Comparison of ENCODE assay signal across 17 cellular contexts in genomic region chr2:237485844-237486243, GRCh38. TPM values are rescaled to one million over a fixed set of nuclear protein-coding genes. Genes with fewer than 3 reads are reported as not detected.
DNase-seq lines count a peak whose midpoint lies in the region; ATAC-seq and TF ChIP-seq lines count a peak whose summit lies in the region.
"Had no signal": no experiment of that assay in that cellular context is flagged by ENCODE, and none has a peak within 500 bp of the region (broad histone marks: within the 10 kb centered on the region; RNA-seq: fewer than 3 reads in every experiment).

No MANE protein-coding gene starts in this region.

- TF ChIP-seq EP300 in esophagus muscularis mucosa (IDR thresholded peaks at IDR 0.05): no peak

- peaks cover 13% of the 10 kb centered on the region for H3K36me3 ChIP-seq in ACC112 (ENCODE audit: insufficient read depth, low read length)
- H3K36me3 ChIP-seq in IMR-90 (ENCODE audit: control insufficient read depth, insufficient read depth, low read length): no peaks in the 10 kb centered on the region
- no peaks in the 10 kb centered on the region for H3K36me3 ChIP-seq in esophagus muscularis mucosa
- H3K36me3 ChIP-seq: BE2C had no signal

- H2AK5ac ChIP-seq in IMR-90 (ENCODE audit: low read depth, low read length): no peak overlapping the region

- no peaks in the 10 kb centered on the region for H4K20me1 ChIP-seq in IMR-90 (ENCODE audit: insufficient read depth, low read length)

- no peak overlapping the region for H3K9ac ChIP-seq in IMR-90 (ENCODE audit: low read depth, low read length)

- H3K36me3 Mint-ChIP-seq in nephron progenitor cell (ENCODE audit: low read depth): no peaks in the 10 kb centered on the region
- H3K36me3 Mint-ChIP-seq in activated CD4-positive, alpha-beta T cell treated with anti-CD3 and anti-CD28 coated beads, Interleukin-2, amount 10 ng/mL, durations not matched to agents 7 days and 5 days (ENCODE audit: low read depth): no peaks in the 10 kb centered on the region
- H3K36me3 Mint-ChIP-seq: naive B cell had no signal

- in situ Hi-C loops in IMR-90 (cut with MboI; ENCODE audit: low sequenced_read_pairs): no loop called here

- H2BK120ac ChIP-seq in IMR-90 (ENCODE audit: low read depth, low read length): peak overlapping the region; percentile 35; the same call in 1 of the 2 replicates

- TF ChIP-seq CTCF in IMR-90 (conservative IDR thresholded peaks at IDR 0.05; ENCODE audit: low read depth, low read length): no peak
- TF ChIP-seq CTCF in esophagus muscularis mucosa (IDR thresholded peaks at IDR 0.05): no peak
- TF ChIP-seq CTCF in nephron progenitor cell (IDR thresholded peaks at IDR 0.05): no peak

- H3K79me1 ChIP-seq in IMR-90 (ENCODE audit: low read depth in 1 of 2, low read length in 2 of 2): peaks cover 6 to 48% of the 10 kb centered on the region in 2 experiments; a peak in 3 of 4 replicates

- H3K56ac ChIP-seq in IMR-90 (ENCODE audit: extremely low read depth, insufficient read depth, low read length): no peak overlapping the region

- H3K4ac ChIP-seq in IMR-90 (ENCODE audit: low read depth, low read length): peak overlapping the region; percentile 74; the same call in 1 of the 2 replicates

- peaks cover 97% of the 10 kb centered on the region for H3K27me3 Mint-ChIP-seq in nephron progenitor cell (ENCODE audit: low read depth, poor library complexity)
- peaks cover 42% of the 10 kb centered on the region for H3K27me3 Mint-ChIP-seq in activated CD4-positive, alpha-beta T cell treated with anti-CD3 and anti-CD28 coated beads, Interleukin-2, amount 10 ng/mL, durations not matched to agents 7 days and 5 days

- POLR2A ChIA-PET in IMR-90 (lab: Charles Lee; ENCODE audit: unreplicated experiment): no interaction called here
- POLR2A ChIA-PET in activated CD4-positive, alpha-beta T cell treated with anti-CD3 and anti-CD28 coated beads, Interleukin-2, amount 10 ng/mL, durations not matched to agents 7 days and 5 days (lab: Charles Lee): no interaction called here

- CTCF ChIA-PET in IMR-90 (lab: Yijun Ruan, JAX): interaction anchor here (0.9 kb wide), 1 partner anchor 11 kb away, joined by 3 read pairs; no protein-coding TSS in a partner anchor
- CTCF ChIA-PET in activated CD4-positive, alpha-beta T cell treated with anti-CD3 and anti-CD28 coated beads, Interleukin-2, amount 10 ng/mL, durations not matched to agents 7 days and 5 days (lab: Charles Lee): interaction anchor here (1.5 kb wide), 1 partner anchor 11 kb away, joined by 3 read pairs; no protein-coding TSS in a partner anchor

- peaks cover 63% of the 10 kb centered on the region for H3K4me1 ChIP-seq in ACC112 (ENCODE audit: control insufficient read depth, insufficient read depth, low read length, unreplicated experiment)
- H3K4me1 ChIP-seq in IMR-90 (ENCODE audit: control insufficient read depth, insufficient read depth, low read length): peaks cover 18% of the 10 kb centered on the region
- H3K4me1 ChIP-seq in esophagus muscularis mucosa: peaks cover 28 to 32% (median 30%) of the 10 kb centered on the region in 4 donors

- H3K4me2 ChIP-seq in IMR-90 (ENCODE audit: low read depth, low read length): peak overlapping the region; percentile 94

- H3K27ac ChIP-seq in ACC112 (ENCODE audit: low read depth, low read length): peak overlapping the region; percentile 77
- H3K27ac ChIP-seq in IMR-90 (ENCODE audit: insufficient read depth, low read length): no peak overlapping the region
- no peak overlapping the region for H3K27ac ChIP-seq in esophagus muscularis mucosa (replicated peaks in 1 of 4)
- H3K27ac ChIP-seq: body of pancreas had no signal

- H3K14ac ChIP-seq in IMR-90 (replicated peaks; ENCODE audit: low read depth, low read length): peak overlapping the region; percentile 47; the same call in 1 of the 2 replicates

- intact Hi-C loops in IMR-90 (cut with micrococcal nuclease) (no loop called here), esophagus muscularis mucosa (cut with DNase I) (no loop called here)

- H2BK15ac ChIP-seq in IMR-90 (ENCODE audit: low read depth, low read length): no peak overlapping the region

- peaks cover 16% of the 10 kb centered on the region for H3K9me3 Mint-ChIP-seq in nephron progenitor cell
- peaks cover 3% of the 10 kb centered on the region for H3K9me3 Mint-ChIP-seq in activated CD4-positive, alpha-beta T cell treated with anti-CD3 and anti-CD28 coated beads, Interleukin-2, amount 10 ng/mL, durations not matched to agents 7 days and 5 days

- no peak overlapping the region for H2BK5ac ChIP-seq in IMR-90 (ENCODE audit: low read depth, low read length, poor library complexity, severe bottlenecking)

- H4K91ac ChIP-seq in IMR-90 (ENCODE audit: insufficient read depth, low read depth, low read length): no peak overlapping the region

- H3K18ac ChIP-seq in IMR-90 (ENCODE audit: low read depth, low read length): no peak overlapping the region

- H3K4me3 Mint-ChIP-seq in nephron progenitor cell: peak overlapping the region; percentile 80
- no peak overlapping the region for H3K4me3 Mint-ChIP-seq in activated CD4-positive, alpha-beta T cell treated with anti-CD3 and anti-CD28 coated beads, Interleukin-2, amount 10 ng/mL, durations not matched to agents 7 days and 5 days
- H3K4me3 Mint-ChIP-seq: naive B cell; T-helper 1 cell treated with Interleukin-12 subunit alpha and Interleukin-12 subunit beta and Interleukin-4 antibody, amounts not matched to agents 30 μg/mL and 1 μg/mL, for 36 hours had no signal

- peaks cover 11% of the 10 kb centered on the region for H3K9me1 ChIP-seq in IMR-90 (ENCODE audit: insufficient read depth, low read length)

- H3K27ac Mint-ChIP-seq in nephron progenitor cell: no peak overlapping the region
- no peak overlapping the region for H3K27ac Mint-ChIP-seq in activated CD4-positive, alpha-beta T cell treated with anti-CD3 and anti-CD28 coated beads, Interleukin-2, amount 10 ng/mL, durations not matched to agents 7 days and 5 days
- H3K27ac Mint-ChIP-seq: activated T-helper 2 cell treated with anti-CD3 and anti-CD28 coated beads, Interferon-gamma antibody, Interleukin-2, Interleukin-4, amounts not matched to agents 10 μg/mL and 5 μg/mL and 100 μg/mL, durations not matched to agents 14 hours and 24 hours and 36 hours; T-helper 1 cell treated with Interleukin-12 subunit alpha and Interleukin-12 subunit beta and Interleukin-4 antibody, amounts not matched to agents 30 μg/mL and 1 μg/mL, for 36 hours had no signal

- H3K4me1 Mint-ChIP-seq in nephron progenitor cell: peaks cover 27% of the 10 kb centered on the region
- no peaks in the 10 kb centered on the region for H3K4me1 Mint-ChIP-seq in activated CD4-positive, alpha-beta T cell treated with anti-CD3 and anti-CD28 coated beads, Interleukin-2, amount 10 ng/mL, durations not matched to agents 7 days and 5 days

- H3K9me3 ChIP-seq in IMR-90 (ENCODE audit: control insufficient read depth, insufficient read depth, low read length) (no peaks in the 10 kb centered on the region), esophagus muscularis mucosa (peaks cover 0 to 11% (median 5%) of the 10 kb centered on the region in 4 donors)
- H3K9me3 ChIP-seq: BE2C, body of pancreas had no signal

- no peak for DNase-seq in IMR-90
- no peak for DNase-seq in esophagus muscularis mucosa (ENCODE audit: extremely low spot score)
- DNase-seq in nephron progenitor cell: no peak
- DNase-seq in left lobe of liver (ENCODE audit: low spot score): no peak
- DNase-seq in GM03348 (ENCODE audit: low spot score): no peak
- DNase-seq in activated CD4-positive, alpha-beta T cell treated with anti-CD3 and anti-CD28 coated beads, Interleukin-2, amount 10 ng/mL, durations not matched to agents 7 days and 5 days: no peak
- DNase-seq in NCI-H526 treated with DMSO at 0.1 percent for 48 hours (lab: John Stamatoyannopoulos, UW): no peak
- DNase-seq: activated CD4-positive, alpha-beta T cell treated with anti-CD3 and anti-CD28 coated beads, Interleukin-2, amount 50 U/mL, for 1 hour; BE2C; body of pancreas; KBM-7; naive B cell; NCI-H2029 treated with DMSO at 0.1 percent for 48 hours; OCI-M1 had no signal

- H3K27me3 ChIP-seq in ACC112 (ENCODE audit: insufficient read depth, low read length): no peaks in the 10 kb centered on the region
- H3K27me3 ChIP-seq in IMR-90 (ENCODE audit: control insufficient read depth, insufficient read depth, low read length): no peaks in the 10 kb centered on the region
- H3K27me3 ChIP-seq in esophagus muscularis mucosa: peaks cover 0 to 41% (median 7%) of the 10 kb centered on the region in 4 donors
- H3K27me3 ChIP-seq: body of pancreas had no signal

- TF ChIP-seq POLR2A in IMR-90 (IDR thresholded peaks at IDR 0.05; ENCODE audit: low read depth, low read length): no peak
- TF ChIP-seq POLR2A in esophagus muscularis mucosa (IDR thresholded peaks at IDR 0.05; ENCODE audit: low read depth): no peak

- H2AK9ac ChIP-seq in IMR-90 (replicated peaks; ENCODE audit: low read depth, low read length, poor library complexity): no peak overlapping the region

- peak overlapping the region; percentile 98 for H3K4me3 ChIP-seq in ACC112 (ENCODE audit: low read depth, low read length)
- peak overlapping the region; percentile 70; the same call in 1 of the 2 replicates for H3K4me3 ChIP-seq in IMR-90 (ENCODE audit: insufficient read depth, low read depth, low read length)
- H3K4me3 ChIP-seq in esophagus muscularis mucosa: peak overlapping the region in 3 of 4 donors; percentile 51 to 64 (median 55)

- no peak for TF ChIP-seq RAD21 in IMR-90 (IDR thresholded peaks at IDR 0.05; ENCODE audit: low read length)

- peak overlapping the region; percentile 66; the same call in 1 of the 2 replicates for H3K23ac ChIP-seq in IMR-90 (ENCODE audit: low read depth, low read length)

- H4K8ac ChIP-seq in IMR-90 (ENCODE audit: low read depth in 2 of 2, low read length in 2 of 2): no peak overlapping the region

- dilution Hi-C loops in IMR-90 (cut with HindIII; ENCODE audit: low sequenced_read_pairs, unreplicated experiment): no loop called here

- BruUV-seq in IMR-90 (replicated peaks; lab: Mats Ljungman, UMichigan): no TSS peak

- H2AFZ ChIP-seq in ACC112 (ENCODE audit: low read length, unreplicated experiment) (peak overlapping the region; percentile 92), IMR-90 (replicated peaks; ENCODE audit: low read length, poor library complexity) (no peak overlapping the region)

- H3K79me2 ChIP-seq in ACC112 (ENCODE audit: control insufficient read depth, insufficient read depth, low read length, unreplicated experiment): peaks cover 66% of the 10 kb centered on the region

- ATAC-seq in IMR-90 (ENCODE audit: low read depth) (no peak), left lobe of liver (no peak)
- ATAC-seq: body of pancreas had no signal

- peak overlapping the region; percentile 12 for H2BK20ac ChIP-seq in IMR-90 (ENCODE audit: low read depth, low read length)

- H4K5ac ChIP-seq in IMR-90 (ENCODE audit: low read depth, low read length): no peak overlapping the region

RNA-seq across cellular contexts. Expression of gene MLPH, which starts 1.2 kb away (rescaled TPM):
- total RNA-seq in IMR-90 (2012; rRNA removed): 13.8 and 13.9 TPM in 2 replicates
- 21.6 and 23.7 TPM in 2 replicates for polyA plus RNA-seq in IMR-90 (2012; rRNA removed)
- polyA plus RNA-seq in IMR-90 (2012; cell fraction: cytosol; rRNA removed): 12.9 and 20.1 TPM in 2 replicates
- 50.9 and 66.0 TPM in 2 replicates for polyA plus RNA-seq in IMR-90 (2012; cell fraction: nucleus; rRNA removed; ENCODE audit: low replicate concordance)
- total RNA-seq in esophagus muscularis mucosa: 1 to 10 TPM; 5.3 to 8.7 (median 7.8) TPM
- total RNA-seq in left lobe of liver: 55.0 TPM
- not detected for total RNA-seq in activated CD4-positive, alpha-beta T cell treated with anti-CD3 and anti-CD28 coated beads, Interleukin-2, amount 10 ng/mL, durations not matched to agents 7 days and 5 days
- total RNA-seq: activated T-helper 2 cell treated with anti-CD3 and anti-CD28 coated beads, Interferon-gamma antibody, Interleukin-2, Interleukin-4, amounts not matched to agents 10 μg/mL and 5 μg/mL and 100 μg/mL, durations not matched to agents 14 hours and 24 hours and 36 hours had no signal

Comparison
In these comparisons a context has a peak if more than half of its experiments do, and no peak if none do; other contexts are left out.
1. RNA of gene MLPH, which starts 1.2 kb away (total RNA-seq): 55.0 TPM in left lobe of liver (single experiment), 13.8 to 13.9 TPM in IMR-90 and 5.3 to 8.7 TPM in esophagus muscularis mucosa; not detected in activated CD4-positive, alpha-beta T cell treated with anti-CD3 and anti-CD28 coated beads, Interleukin-2, amount 10 ng/mL, durations not matched to agents 7 days and 5 days; every median in the first group is over 4 times any median in the second.
2. Peak in every context shown above with its lines, with median percentiles within 50 percentile points of each other: H3K4me3 ChIP-seq.